In the genomic region with DNA sequence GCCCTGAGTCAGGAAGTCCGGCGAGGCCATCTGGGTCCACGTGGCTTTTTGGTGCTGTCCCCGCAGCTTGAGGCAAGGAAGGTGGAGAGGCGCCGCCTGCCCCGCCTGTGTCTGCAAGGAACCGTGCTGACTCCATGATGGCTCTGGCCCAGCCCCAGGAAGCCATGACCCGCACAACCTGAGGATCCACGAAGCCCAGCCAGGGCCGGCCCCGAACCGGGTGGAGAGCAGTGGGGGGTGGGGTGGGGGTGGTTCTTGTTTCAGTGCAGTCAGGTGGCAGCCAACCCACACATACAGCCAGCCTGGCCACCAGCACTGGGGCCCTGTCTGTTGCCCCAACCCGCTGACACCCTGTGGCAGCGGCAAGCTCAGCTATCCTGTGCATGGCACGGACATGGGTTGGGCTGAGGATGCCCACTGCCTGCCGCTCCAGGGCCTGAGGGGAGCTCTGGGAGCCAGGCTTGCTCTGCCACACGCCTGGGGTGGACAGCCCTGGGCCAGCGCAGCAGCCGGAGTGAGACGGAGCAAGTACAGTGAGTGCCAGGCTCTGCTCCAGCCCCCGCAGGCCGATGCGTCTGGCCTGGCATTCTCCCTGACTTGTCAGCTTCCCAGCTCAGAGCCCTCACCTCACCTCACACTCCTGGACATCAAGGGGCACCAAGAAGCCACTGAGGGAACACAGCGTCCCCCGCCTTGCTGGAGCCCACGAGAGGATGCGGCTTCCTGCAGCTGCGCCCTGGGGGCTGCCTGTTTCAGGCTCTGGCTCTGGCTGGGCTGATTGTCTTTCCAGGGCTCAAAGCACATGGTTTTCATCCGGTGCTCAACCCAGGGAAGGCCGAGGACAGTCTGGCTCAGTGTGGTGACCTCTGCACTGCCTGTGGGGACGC, we compare ENCODE assay signal across 25 cellular contexts.
DNase-seq lines count a peak whose midpoint lies in the region; ATAC-seq lines count a peak whose summit lies in the region.
"Had no signal": no experiment of that assay in that cellular context is flagged by ENCODE, and none has a peak within 500 bp of the region (broad histone marks: within the 10 kb centered on the region; RNA-seq: fewer than 3 reads in every experiment).

No MANE protein-coding gene starts in this region.

- H2AK5ac ChIP-seq in mesendoderm (ENCODE audit: low read length): no peak overlapping the region
- H2AK5ac ChIP-seq in trophoblast cell (ENCODE audit: low read length): no peak overlapping the region

- H3K36me3 Mint-ChIP-seq in natural killer cell treated with Interleukin-12 subunit alpha and Interleukin-12 subunit beta and Interleukin-15 and Interleukin-18, amount 100 ng/mL, for 72 hours: peaks cover 12% of the 10 kb centered on the region

- H2AFZ ChIP-seq in trophoblast cell (ENCODE audit: insufficient read depth, low read length, poor library complexity): no peak overlapping the region
- H2AFZ ChIP-seq: PC-9 had no signal

- H3K4me2 ChIP-seq in mesendoderm (ENCODE audit: low read length) (no peak overlapping the region), trophoblast cell (ENCODE audit: low read length) (no peak overlapping the region)
- H3K4me2 ChIP-seq: PC-9 had no signal

- H3K56ac ChIP-seq in mesendoderm (ENCODE audit: low read length): no peak overlapping the region

- H3K27ac Mint-ChIP-seq in natural killer cell treated with Interleukin-12 subunit alpha and Interleukin-12 subunit beta and Interleukin-15 and Interleukin-18, amount 100 ng/mL, for 72 hours: no peak overlapping the region
- H3K27ac Mint-ChIP-seq: activated naive CD8-positive, alpha-beta T cell treated with anti-CD3 and anti-CD28 coated beads, Interleukin-2, amount 10 ng/mL, durations not matched to agents 7 days and 5 days; activated T-helper 1 cell treated with anti-CD3 and anti-CD28 coated beads, Interleukin-12 subunit alpha, Interleukin-12 subunit beta, Interleukin-2, Interleukin-4 antibody, amounts not matched to agents 30 ng/mL and 10 ng/mL and 1 ng/mL, durations not matched to agents 14 hours and 24 hours and 36 hours; stimulated activated naive B cell treated with anti-CD40 and anti-IgM and Interleukin-4, amounts not matched to agents 10 μg/mL and 1 μg/mL and 100 μg/mL, for 72 hours had no signal

- H3K23ac ChIP-seq in mesendoderm (ENCODE audit: low read length): no peak overlapping the region
- no peak overlapping the region for H3K23ac ChIP-seq in trophoblast cell (ENCODE audit: low read length)

- H3K36me3 ChIP-seq in mesendoderm (ENCODE audit: control insufficient read depth, insufficient read depth, low read length) (no peaks in the 10 kb centered on the region), trophoblast cell (ENCODE audit: control insufficient read depth in 1 of 2, insufficient read depth in 2 of 2, low read length in 2 of 2) (no peaks in the 10 kb centered on the region)
- H3K36me3 ChIP-seq: brain microvascular endothelial cell had no signal

- WGBS in mesendoderm (ENCODE audit: extremely low coverage, insufficient coverage, low lambda C conversion rate): no CpG with 5 or more reads among the region's 32 CpGs
- no CpG with 5 or more reads among the region's 32 CpGs for WGBS in trophoblast cell (ENCODE audit: extremely low coverage, insufficient coverage, insufficient read length)

- intact Hi-C loops in left cardiac atrium (cut with DNase I): no loop called here

- peaks cover 17% of the 10 kb centered on the region for H3K9me3 ChIP-seq in trophoblast cell (ENCODE audit: insufficient read depth, low read depth, low read length)

- H2BK15ac ChIP-seq in mesendoderm (replicated peaks; ENCODE audit: low read depth): no peak overlapping the region

- peak; percentile 32 for ATAC-seq in SK-N-SH treated with all-trans-retinoic acid at 6 μM for 48 hours
- peak; percentile 57 to 59 for ATAC-seq in left cardiac atrium
- no peak for ATAC-seq in natural killer cell treated with Interleukin-12 subunit alpha and Interleukin-12 subunit beta and Interleukin-15 and Interleukin-18, amount 100 ng/mL, for 72 hours
- ATAC-seq: foreskin keratinocyte; GM12878; stimulated activated naive B cell treated with anti-CD40 and anti-IgM and Interleukin-4, amounts not matched to agents 10 μg/mL and 1 μg/mL and 100 μg/mL, for 72 hours had no signal

- H3K4me1 Mint-ChIP-seq in natural killer cell treated with Interleukin-12 subunit alpha and Interleukin-12 subunit beta and Interleukin-15 and Interleukin-18, amount 100 ng/mL, for 72 hours (ENCODE audit: low read depth in 2 of 2): no peaks in the 10 kb centered on the region
- H3K4me1 Mint-ChIP-seq: activated naive CD8-positive, alpha-beta T cell treated with anti-CD3 and anti-CD28 coated beads, Interleukin-2, amount 10 ng/mL, durations not matched to agents 7 days and 5 days; stimulated activated naive B cell treated with anti-CD40 and anti-IgM and Interleukin-4, amounts not matched to agents 10 μg/mL and 1 μg/mL and 100 μg/mL, for 72 hours had no signal

- H2BK5ac ChIP-seq in mesendoderm (ENCODE audit: low read length) (no peak overlapping the region), trophoblast cell (ENCODE audit: low read depth, low read length, poor library complexity) (no peak overlapping the region)

- no peaks in the 10 kb centered on the region for H3K9me3 Mint-ChIP-seq in natural killer cell treated with Interleukin-12 subunit alpha and Interleukin-12 subunit beta and Interleukin-15 and Interleukin-18, amount 100 ng/mL, for 72 hours
- H3K9me3 Mint-ChIP-seq: stimulated activated naive B cell treated with anti-CD40 and anti-IgM and Interleukin-4, amounts not matched to agents 10 μg/mL and 1 μg/mL and 100 μg/mL, for 72 hours had no signal

- no peaks in the 10 kb centered on the region for H3K27me3 Mint-ChIP-seq in natural killer cell treated with Interleukin-12 subunit alpha and Interleukin-12 subunit beta and Interleukin-15 and Interleukin-18, amount 100 ng/mL, for 72 hours
- H3K27me3 Mint-ChIP-seq: activated naive CD8-positive, alpha-beta T cell treated with anti-CD3 and anti-CD28 coated beads, Interleukin-2, amount 10 ng/mL, durations not matched to agents 7 days and 5 days; stimulated activated naive B cell treated with anti-CD40 and anti-IgM and Interleukin-4, amounts not matched to agents 10 μg/mL and 1 μg/mL and 100 μg/mL, for 72 hours had no signal

- H3K14ac ChIP-seq in trophoblast cell (ENCODE audit: low read length): no peak overlapping the region

- H3K79me1 ChIP-seq in mesendoderm (ENCODE audit: low read length) (no peaks in the 10 kb centered on the region), trophoblast cell (ENCODE audit: low read length) (no peaks in the 10 kb centered on the region)

- no peak overlapping the region for H4K91ac ChIP-seq in trophoblast cell (ENCODE audit: low read depth, low read length)

- H3K4ac ChIP-seq in mesendoderm (ENCODE audit: low read depth, low read length) (no peak overlapping the region), trophoblast cell (ENCODE audit: low read depth, low read length) (no peak overlapping the region)

- no peak overlapping the region for H3K4me3 ChIP-seq in mesendoderm (ENCODE audit: low read length)
- no peak overlapping the region for H3K4me3 ChIP-seq in trophoblast cell (ENCODE audit: low read depth, low read length)
- H3K4me3 ChIP-seq: GM12878, PC-9 had no signal

- no peak overlapping the region for H4K12ac ChIP-seq in trophoblast cell (ENCODE audit: low read depth, low read length)

- H3K79me2 ChIP-seq in mesendoderm (ENCODE audit: control insufficient read depth, insufficient read depth, low read length) (no peaks in the 10 kb centered on the region), trophoblast cell (ENCODE audit: control insufficient read depth, insufficient read depth, low read length, poor library complexity) (no peaks in the 10 kb centered on the region)

- no peak overlapping the region for H3K18ac ChIP-seq in mesendoderm (ENCODE audit: low read length)
- H3K18ac ChIP-seq in trophoblast cell (ENCODE audit: low read length): no peak overlapping the region

- H3K4me3 Mint-ChIP-seq in natural killer cell treated with Interleukin-12 subunit alpha and Interleukin-12 subunit beta and Interleukin-15 and Interleukin-18, amount 100 ng/mL, for 72 hours: no peak overlapping the region
- H3K4me3 Mint-ChIP-seq: activated naive CD8-positive, alpha-beta T cell treated with anti-CD3 and anti-CD28 coated beads, Interleukin-2, amount 10 ng/mL, durations not matched to agents 7 days and 5 days; activated T-helper 1 cell treated with anti-CD3 and anti-CD28 coated beads, Interleukin-12 subunit alpha, Interleukin-12 subunit beta, Interleukin-2, Interleukin-4 antibody, amounts not matched to agents 30 ng/mL and 10 ng/mL and 1 ng/mL, durations not matched to agents 14 hours and 24 hours and 36 hours; stimulated activated naive B cell treated with anti-CD40 and anti-IgM and Interleukin-4, amounts not matched to agents 10 μg/mL and 1 μg/mL and 100 μg/mL, for 72 hours had no signal

- no peak overlapping the region for H4K5ac ChIP-seq in mesendoderm (ENCODE audit: low read length)

- no peaks in the 10 kb centered on the region for H3K27me3 ChIP-seq in mesendoderm (ENCODE audit: insufficient read depth, low read length, poor library complexity)
- no peaks in the 10 kb centered on the region for H3K27me3 ChIP-seq in trophoblast cell (ENCODE audit: insufficient read depth, low read length)
- H3K27me3 ChIP-seq: brain microvascular endothelial cell, foreskin keratinocyte had no signal

- DNase-seq in Ammon's horn (ENCODE audit: low spot score) (peak; percentile 68), left cardiac atrium (no peak), nucleus accumbens (lab: John Stamatoyannopoulos, UW) (peak in 32 of 56 donors; percentile 9 to 75 (median 44)), DMS153 treated with DMSO at 0.1 percent for 48 hours (lab: John Stamatoyannopoulos, UW; ENCODE audit: unreplicated experiment) (no peak), mesendoderm (no peak), trophoblast cell (no peak)
- no peak for DNase-seq in natural killer cell treated with Interleukin-12 subunit alpha and Interleukin-12 subunit beta and Interleukin-15 and Interleukin-18, amount 100 ng/mL, for 72 hours (ENCODE audit: low spot score)
- DNase-seq: activated CD4-positive, alpha-beta T cell treated with anti-CD3 and anti-CD28 coated beads for 1 hour; activated naive CD8-positive, alpha-beta T cell treated with anti-CD3 and anti-CD28 coated beads, Interleukin-2, amount 10 ng/mL, durations not matched to agents 7 days and 5 days; brain microvascular endothelial cell; dermis blood vessel endothelial cell; DMS 273 treated with DMSO at 0.1 percent for 48 hours; foreskin keratinocyte; IMR-90; NCI-H146; NCI-H82; occipital lobe; PC-9; stimulated activated naive B cell treated with anti-CD40 and anti-IgM and Interleukin-4, amounts not matched to agents 10 μg/mL and 1 μg/mL and 100 μg/mL, for 72 hours; T1000 had no signal

- no peak overlapping the region for H2BK12ac ChIP-seq in trophoblast cell (ENCODE audit: low read length)

- no peak overlapping the region for H4K8ac ChIP-seq in mesendoderm (ENCODE audit: low read depth, low read length)
- no peak overlapping the region for H4K8ac ChIP-seq in trophoblast cell (ENCODE audit: low read depth, low read length)

- H3K9ac ChIP-seq in mesendoderm (ENCODE audit: low read length) (no peak overlapping the region), trophoblast cell (ENCODE audit: low read length) (no peak overlapping the region)

- H3K4me1 ChIP-seq in mesendoderm (ENCODE audit: control insufficient read depth, low read depth, low read length) (no peaks in the 10 kb centered on the region), trophoblast cell (ENCODE audit: control insufficient read depth in 1 of 2, insufficient read depth in 2 of 2, low read length in 2 of 2) (no peaks in the 10 kb centered on the region)
- H3K4me1 ChIP-seq: foreskin keratinocyte had no signal

- no peak overlapping the region for H3K27ac ChIP-seq in mesendoderm (ENCODE audit: low read depth, low read length)
- H3K27ac ChIP-seq in trophoblast cell (ENCODE audit: low read depth, low read length): no peak overlapping the region
- H3K27ac ChIP-seq: brain microvascular endothelial cell, epithelial cell of prostate, foreskin keratinocyte, HL-60, PC-9 had no signal

- H2BK120ac ChIP-seq in mesendoderm (ENCODE audit: low read depth, low read length) (no peak overlapping the region), trophoblast cell (ENCODE audit: insufficient read depth, low read length, poor library complexity) (no peak overlapping the region)

Comparison
In these comparisons a context has a peak if more than half of its experiments do, and no peak if none do; other contexts are left out.
1. DNase-seq: peak in Ammon's horn (single experiment) and nucleus accumbens (32 of 56); none in left cardiac atrium (single experiment), DMS153 treated with DMSO at 0.1 percent for 48 hours (single experiment), mesendoderm (single experiment), natural killer cell treated with Interleukin-12 subunit alpha and Interleukin-12 subunit beta and Interleukin-15 and Interleukin-18, amount 100 ng/mL, for 72 hours (single experiment) and trophoblast cell (0 of 2).
2. ATAC-seq: peak in SK-N-SH treated with all-trans-retinoic acid at 6 μM for 48 hours (single experiment) and left cardiac atrium (2 of 2); none in natural killer cell treated with Interleukin-12 subunit alpha and Interleukin-12 subunit beta and Interleukin-15 and Interleukin-18, amount 100 ng/mL, for 72 hours (0 of 2).